8 cellular contexts compared by ENCODE assay signal in the genomic region with DNA sequence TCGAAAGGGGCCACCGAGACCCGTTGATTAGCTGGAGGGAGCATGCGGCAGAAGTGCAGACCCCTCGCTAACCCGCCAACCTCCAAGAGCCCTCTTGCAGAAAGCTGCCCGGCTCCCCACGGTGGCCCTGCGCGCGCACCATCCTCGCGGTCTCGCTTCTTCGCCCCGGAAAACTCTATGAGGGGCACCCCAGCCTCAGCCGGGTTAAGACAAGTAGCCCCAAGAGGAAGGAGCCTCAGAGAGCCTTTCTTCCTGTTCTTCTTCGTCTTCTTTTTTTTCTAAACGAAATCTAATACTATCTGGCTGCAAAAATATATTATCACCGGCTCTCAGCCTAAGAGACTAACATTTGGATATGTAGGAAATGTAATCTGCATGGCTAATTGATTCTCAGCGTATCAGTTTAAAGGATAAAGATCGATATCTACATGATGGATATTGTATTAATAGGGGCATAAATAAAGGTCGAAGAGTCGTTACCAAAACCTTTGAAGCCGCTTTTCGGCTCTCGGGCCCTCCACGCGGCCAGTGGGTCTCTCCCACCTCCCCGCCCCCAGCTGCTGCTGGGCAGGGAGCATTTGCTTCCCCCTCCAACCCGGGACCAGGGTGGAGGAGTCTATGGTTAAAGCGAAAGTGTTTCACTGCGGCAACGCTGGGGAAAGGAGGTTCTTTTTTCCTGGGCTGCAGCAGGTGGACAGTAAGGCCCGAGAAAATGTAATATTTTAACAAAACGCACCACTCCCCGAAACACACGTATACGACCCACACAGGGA. TPM values are rescaled to one million over a fixed set of nuclear protein-coding genes. Genes with fewer than 3 reads are reported as not detected.
DNase-seq lines count a peak whose midpoint lies in the region; ATAC-seq lines count a peak whose summit lies in the region.

No MANE protein-coding gene starts in this region.

- H3K4me3 Mint-ChIP-seq in activated naive CD8-positive, alpha-beta T cell treated with anti-CD3 and anti-CD28 coated beads, Interleukin-2, amount 10 ng/mL, durations not matched to agents 7 days and 5 days = peak overlapping the region; percentile 82

- in situ Hi-C loops in GM23248 (cut with MboI) = no loop called here

- H3K4me3 ChIP-seq in ACC112 (ENCODE audit: low read depth, low read length) (peak overlapping the region; percentile 69), GM23248 (peak overlapping the region; percentile 16; the same call in 1 of the 2 replicates), mesenchymal stem cell (ENCODE audit: insufficient read depth in 1 of 2, low read depth in 1 of 2, low read length in 2 of 2) (peak overlapping the region in 1 of 2 experiments; percentile 79)

- no peak overlapping the region for H2AK5ac ChIP-seq in mesenchymal stem cell (ENCODE audit: low read length, severe bottlenecking)

- no peak overlapping the region for H4K91ac ChIP-seq in mesenchymal stem cell (ENCODE audit: low read length)

- peaks cover 6% of the 10 kb centered on the region for H3K36me3 Mint-ChIP-seq in activated naive CD8-positive, alpha-beta T cell treated with anti-CD3 and anti-CD28 coated beads, Interleukin-2, amount 10 ng/mL, durations not matched to agents 7 days and 5 days

- 10 to 13% methylated on average over 36 to 39 of the region's 39 CpGs for WGBS in GM23248 (ENCODE audit: low coverage in 1 of 2, low lambda C conversion rate in 2 of 2, missing lambda C conversion rate in 2 of 2), 2 experiments
- 4% methylated on average over 33 of the region's 39 CpGs for WGBS in mesenchymal stem cell

- peaks cover 97% of the 10 kb centered on the region for H3K27me3 Mint-ChIP-seq in activated naive CD8-positive, alpha-beta T cell treated with anti-CD3 and anti-CD28 coated beads, Interleukin-2, amount 10 ng/mL, durations not matched to agents 7 days and 5 days

- peaks cover 24% of the 10 kb centered on the region for H3K4me1 Mint-ChIP-seq in activated naive CD8-positive, alpha-beta T cell treated with anti-CD3 and anti-CD28 coated beads, Interleukin-2, amount 10 ng/mL, durations not matched to agents 7 days and 5 days

- H2BK5ac ChIP-seq in mesenchymal stem cell (ENCODE audit: low read depth, low read length, poor library complexity, severe bottlenecking) = no peak overlapping the region

- no peak overlapping the region for H3K9ac ChIP-seq in GM23248
- no peak overlapping the region for H3K9ac ChIP-seq in mesenchymal stem cell (ENCODE audit: low read length)

- H3F3A ChIP-seq in GM23248 (ENCODE audit: insufficient read depth) = no peaks in the 10 kb centered on the region

- no peak for ATAC-seq in activated naive CD8-positive, alpha-beta T cell treated with anti-CD3 and anti-CD28 coated beads, Interleukin-2, amount 10 ng/mL, durations not matched to agents 7 days and 5 days (ENCODE audit: low read depth)
- no peak for ATAC-seq in GM21737 (IDR thresholded peaks at IDR 0.05; ENCODE audit: unreplicated experiment)
- no peak for ATAC-seq in HG03460 (IDR thresholded peaks at IDR 0.05; ENCODE audit: unreplicated experiment)

- H3K79me2 ChIP-seq in ACC112 (ENCODE audit: control insufficient read depth, insufficient read depth, low read length, unreplicated experiment) (no peaks in the 10 kb centered on the region), GM23248 (ENCODE audit: insufficient read depth) (no peaks in the 10 kb centered on the region)

- H3K9me3 ChIP-seq in GM23248 (ENCODE audit: low read depth) = no peaks in the 10 kb centered on the region
- peaks cover 5% of the 10 kb centered on the region for H3K9me3 ChIP-seq in mesenchymal stem cell (ENCODE audit: control insufficient read depth, low read length)

- peak overlapping the region; percentile 37 for H3K27ac Mint-ChIP-seq in activated naive CD8-positive, alpha-beta T cell treated with anti-CD3 and anti-CD28 coated beads, Interleukin-2, amount 10 ng/mL, durations not matched to agents 7 days and 5 days

- H3K79me1 ChIP-seq in mesenchymal stem cell (replicated peaks; ENCODE audit: low read length, poor library complexity, severe bottlenecking) = no peaks in the 10 kb centered on the region

- H3K14ac ChIP-seq in mesenchymal stem cell (ENCODE audit: low read length in 2 of 2) = no peak overlapping the region

- H2AFZ ChIP-seq in ACC112 (ENCODE audit: low read length, unreplicated experiment) (no peak overlapping the region), GM23248 (no peak overlapping the region), mesenchymal stem cell (ENCODE audit: low read depth, low read length) (no peak overlapping the region)

- H3K18ac ChIP-seq in mesenchymal stem cell (ENCODE audit: low read depth in 1 of 2, low read length in 2 of 2) = no peak overlapping the region

- H3K36me3 ChIP-seq in ACC112 (ENCODE audit: insufficient read depth, low read length) = no peaks in the 10 kb centered on the region
- H3K36me3 ChIP-seq in GM23248 (ENCODE audit: low read depth) = no peaks in the 10 kb centered on the region
- H3K36me3 ChIP-seq in mesenchymal stem cell (ENCODE audit: control insufficient read depth in 1 of 2, insufficient read depth in 2 of 2, low read depth in 1 of 2, low read length in 2 of 2) = no peaks in the 10 kb centered on the region

- no peak overlapping the region for H4K8ac ChIP-seq in mesenchymal stem cell (ENCODE audit: low read length)

- no peaks in the 10 kb centered on the region for H3K4me1 ChIP-seq in ACC112 (ENCODE audit: control insufficient read depth, insufficient read depth, low read length, unreplicated experiment)
- no peaks in the 10 kb centered on the region for H3K4me1 ChIP-seq in GM23248 (ENCODE audit: insufficient read depth)
- peaks cover 18% of the 10 kb centered on the region for H3K4me1 ChIP-seq in mesenchymal stem cell (ENCODE audit: control insufficient read depth, insufficient read depth, low read depth, low read length)

- no peak overlapping the region for H2BK15ac ChIP-seq in mesenchymal stem cell (ENCODE audit: low read depth, poor library complexity, severe bottlenecking)

- no peak overlapping the region for H3K4ac ChIP-seq in mesenchymal stem cell (ENCODE audit: low read depth in 1 of 2, low read length in 2 of 2)

- no peaks in the 10 kb centered on the region for H3K9me2 ChIP-seq in GM23248 (ENCODE audit: insufficient read depth)

- DNase-seq in GM23248 (no peak), mesenchymal stem cell (no peak), HT-29 (ENCODE audit: low spot score) (no peak), GDM1 (lab: John Stamatoyannopoulos, UW) (no peak)
- peak; percentile 38 for DNase-seq in activated naive CD8-positive, alpha-beta T cell treated with anti-CD3 and anti-CD28 coated beads, Interleukin-2, amount 10 ng/mL, durations not matched to agents 7 days and 5 days

- H3K9me3 Mint-ChIP-seq in activated naive CD8-positive, alpha-beta T cell treated with anti-CD3 and anti-CD28 coated beads, Interleukin-2, amount 10 ng/mL, durations not matched to agents 7 days and 5 days = peaks cover 7% of the 10 kb centered on the region

- H3K27ac ChIP-seq in ACC112 (ENCODE audit: low read depth, low read length) = no peak overlapping the region
- H3K27ac ChIP-seq in GM23248 = no peak overlapping the region
- H3K27ac ChIP-seq in mesenchymal stem cell (ENCODE audit: low read length, poor library complexity, severe bottlenecking) = no peak overlapping the region

- no peaks in the 10 kb centered on the region for H4K20me1 ChIP-seq in GM23248 (ENCODE audit: insufficient read depth)

- H3K23ac ChIP-seq in mesenchymal stem cell (ENCODE audit: low read length in 2 of 2) = no peak overlapping the region

- H2BK12ac ChIP-seq in mesenchymal stem cell (ENCODE audit: low read length in 2 of 2) = no peak overlapping the region

- POLR2A ChIA-PET in activated naive CD8-positive, alpha-beta T cell treated with anti-CD3 and anti-CD28 coated beads, Interleukin-2, amount 10 ng/mL, durations not matched to agents 7 days and 5 days (lab: Charles Lee) = no interaction called here

- H3K27me3 ChIP-seq in ACC112 (ENCODE audit: insufficient read depth, low read length) (peaks cover 100% of the 10 kb centered on the region), GM23248 (replicated peaks; ENCODE audit: insufficient read depth) (peaks cover 100% of the 10 kb centered on the region), mesenchymal stem cell (ENCODE audit: control insufficient read depth in 1 of 2, insufficient read depth in 1 of 2, low read length in 2 of 2) (peaks cover 100% of the 10 kb centered on the region in 2 experiments)

- H2BK120ac ChIP-seq in mesenchymal stem cell (ENCODE audit: low read depth, low read length) = no peak overlapping the region

- H3K4me2 ChIP-seq in GM23248 (ENCODE audit: unreplicated experiment) = peak overlapping the region; percentile 81
- peak overlapping the region; percentile 81 for H3K4me2 ChIP-seq in mesenchymal stem cell (ENCODE audit: low read length, poor library complexity, severe bottlenecking)

RNA-seq across cellular contexts. Expression of a gene that starts 6.1 kb away (rescaled TPM):
- not detected in 2 replicates for total RNA-seq in GM23248 (2014; rRNA removed; shearing (Covaris generic))
- not detected in 2 replicates for polyA plus RNA-seq in GM23248 (2016; fragmentation: Nextera tagmentation; extraction: Ambion mirVana)
- not detected for total RNA-seq in activated naive CD8-positive, alpha-beta T cell treated with anti-CD3 and anti-CD28 coated beads, Interleukin-2, amount 10 ng/mL, durations not matched to agents 7 days and 5 days
- not detected for polyA plus RNA-seq in mesenchymal stem cell (2013, experiment 1 of 2)
- not detected for polyA plus RNA-seq in mesenchymal stem cell (2013, experiment 2 of 2)
- total RNA-seq in HT-29 (2014; rRNA removed; shearing (Covaris generic)) = not detected in 2 replicates
